Comparison of ENCODE assay signal across 9 cellular contexts in the genomic region with DNA sequence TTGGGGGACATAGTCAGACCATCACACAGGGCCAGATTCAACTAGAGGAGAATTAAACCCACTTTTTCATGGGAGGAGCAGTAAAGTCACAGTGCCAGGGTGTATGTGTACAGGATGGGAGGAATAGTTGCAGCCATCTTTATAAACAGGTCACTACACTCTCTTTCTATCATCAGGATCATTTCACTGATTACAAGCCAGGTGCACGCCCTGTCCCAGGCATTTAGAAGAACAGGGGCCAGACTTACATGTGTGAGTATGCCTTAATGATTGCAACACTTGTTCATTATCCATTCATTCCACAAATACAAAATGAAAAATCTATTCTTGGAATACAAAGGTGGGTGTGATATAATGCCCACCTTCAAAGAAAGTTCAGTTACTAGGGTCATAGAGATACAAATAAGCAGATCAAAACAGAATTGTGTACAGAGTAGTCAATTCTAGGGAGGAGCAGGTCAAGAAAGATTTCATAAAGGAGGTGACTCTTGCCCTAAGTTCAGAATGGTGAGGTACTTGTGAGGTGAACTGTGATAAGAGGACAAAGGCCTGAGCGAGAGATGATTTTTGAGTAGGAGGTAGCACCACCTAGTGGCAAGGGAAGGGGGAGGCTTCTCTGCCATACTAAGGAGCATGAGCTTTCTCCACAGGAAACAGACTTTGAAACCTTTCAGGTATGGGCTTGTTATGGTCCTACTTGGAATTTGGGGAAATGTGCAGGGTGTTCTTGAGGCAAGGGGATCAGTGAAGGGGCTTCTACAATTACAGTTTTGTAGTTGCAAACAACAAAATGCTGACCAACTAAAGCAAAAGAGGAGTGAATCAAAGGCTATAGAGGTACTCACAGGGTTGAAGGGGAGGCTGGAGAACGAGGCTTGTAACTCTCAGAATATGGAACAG.
A peak's percentile ranks its signal among the peaks of the same experiment; 100 is the strongest.
DNase-seq lines count a peak whose midpoint lies in the region; ATAC-seq and TF ChIP-seq lines count a peak whose summit lies in the region.
"Had no signal": no experiment of that assay in that cellular context is flagged by ENCODE, and none has a peak within 500 bp of the region (broad histone marks: within the 10 kb centered on the region; RNA-seq: fewer than 3 reads in every experiment).

No MANE protein-coding gene starts in this region.

- H3K27ac Mint-ChIP-seq in activated naive CD4-positive, alpha-beta T cell treated with anti-CD3 and anti-CD28 coated beads for 36 hours = no peak overlapping the region

- no peaks in the 10 kb centered on the region for H3K4me1 ChIP-seq in heart left ventricle

- TF ChIP-seq POLR2A in heart left ventricle (IDR thresholded peaks at IDR 0.05) = no peak

- intact Hi-C loops in activated naive CD4-positive, alpha-beta T cell treated with anti-CD3 and anti-CD28 coated beads for 36 hours (cut with micrococcal nuclease) = loop anchor here (1.0 to 10.0 kb wide), 3 partner anchors 226 to 478 kb away; no protein-coding TSS in a partner anchor
- intact Hi-C loops in heart left ventricle (cut with DNase I) = loop anchor here in 9 of 10 donors (2.0 to 5.0 kb wide), 2 partner anchors 280 kb away; no protein-coding TSS in a partner anchor

- ATAC-seq in GM19467 (IDR thresholded peaks at IDR 0.05; ENCODE audit: unreplicated experiment) = peak; percentile 97
- peak; percentile 94 for ATAC-seq in HG03439 (IDR thresholded peaks at IDR 0.05; ENCODE audit: unreplicated experiment)
- peak in 3 of 4 donors; percentile 62 to 65 (median 63) for ATAC-seq in heart left ventricle

- peaks cover 0 to 5% (median 0%) of the 10 kb centered on the region in 9 donors for H3K27me3 ChIP-seq in heart left ventricle
- H3K27me3 ChIP-seq: BLaER1 had no signal

- H3K36me3 ChIP-seq in heart left ventricle = no peaks in the 10 kb centered on the region
- H3K36me3 ChIP-seq: BLaER1 had no signal

- H3K27me3 Mint-ChIP-seq in activated naive CD4-positive, alpha-beta T cell treated with anti-CD3 and anti-CD28 coated beads for 36 hours (ENCODE audit: low read depth) = peaks cover 5% of the 10 kb centered on the region

- peaks cover 0 to 16% (median 4%) of the 10 kb centered on the region in 12 donors for H3K9me3 ChIP-seq in heart left ventricle

- H3K36me3 Mint-ChIP-seq in activated naive CD4-positive, alpha-beta T cell treated with anti-CD3 and anti-CD28 coated beads for 36 hours (ENCODE audit: low read depth) = no peaks in the 10 kb centered on the region

- peak; percentile 7 for DNase-seq in NCI-H1436 (lab: John Stamatoyannopoulos, UW)
- DNase-seq in NCI-H1436 treated with DMSO at 0.1 percent for 48 hours (lab: John Stamatoyannopoulos, UW) = no peak
- peak; percentile 61 for DNase-seq in NCI-H82 treated with DMSO at 0.1 percent for 48 hours (lab: John Stamatoyannopoulos, UW; ENCODE audit: unreplicated experiment)
- DNase-seq in activated naive CD4-positive, alpha-beta T cell treated with anti-CD3 and anti-CD28 coated beads for 36 hours = peak; percentile 65
- DNase-seq in heart left ventricle = peak in 1 of 5 donors; percentile 8
- DNase-seq in renal cortical epithelial cell (ENCODE audit: low read depth) = peak; percentile 59

- H3K4me3 Mint-ChIP-seq in activated naive CD4-positive, alpha-beta T cell treated with anti-CD3 and anti-CD28 coated beads for 36 hours = no peak overlapping the region

- peak; percentile 44 to 75 (median 68) for TF ChIP-seq CTCF in heart left ventricle (IDR thresholded peaks at IDR 0.05)

- H3K27ac ChIP-seq in heart left ventricle = no peak overlapping the region
- H3K27ac ChIP-seq: BLaER1 had no signal

- 38 to 56% (median 40%) methylated on average over 3 of the region's 3 CpGs for WGBS in heart left ventricle, 4 donors

- CTCF ChIA-PET in activated naive CD4-positive, alpha-beta T cell treated with anti-CD3 and anti-CD28 coated beads for 36 hours (lab: Charles Lee) = interaction anchor here (0.7 to 2.7 kb wide), 4 partner anchors 10 to 277 kb away, joined by 3 to 12 read pairs (median 4); no protein-coding TSS in a partner anchor

- H3K4me3 ChIP-seq in heart left ventricle = no peak overlapping the region
- H3K4me3 ChIP-seq: BLaER1 had no signal

- no peaks in the 10 kb centered on the region for H3K4me1 Mint-ChIP-seq in activated naive CD4-positive, alpha-beta T cell treated with anti-CD3 and anti-CD28 coated beads for 36 hours (ENCODE audit: low read depth)

- peaks cover 15% of the 10 kb centered on the region for H3K9me3 Mint-ChIP-seq in activated naive CD4-positive, alpha-beta T cell treated with anti-CD3 and anti-CD28 coated beads for 36 hours
